Comparison of ENCODE assay signal across 21 cellular contexts in genomic region chr1:195584870-195585624, GRCh38.
DNase-seq lines count a peak whose midpoint lies in the region; ATAC-seq, FAIRE-seq and TF ChIP-seq lines count a peak whose summit lies in the region.
"Had no signal": no experiment of that assay in that cellular context is flagged by ENCODE, and none has a peak within 500 bp of the region (broad histone marks: within the 10 kb centered on the region; RNA-seq: fewer than 3 reads in every experiment).

No MANE protein-coding gene starts in this region.

- no peaks in the 10 kb centered on the region for H3K9me3 ChIP-seq in small intestine (ENCODE audit: control insufficient read depth, low read depth)
- H3K9me3 ChIP-seq: tibial artery had no signal

- POLR2A ChIA-PET in WTC11 (lab: Charles Lee) = no interaction called here

- H3K27me3 ChIP-seq in small intestine (ENCODE audit: control insufficient read depth in 2 of 2, insufficient read depth in 2 of 2, low read length in 2 of 2) = no peaks in the 10 kb centered on the region
- H3K27me3 ChIP-seq: MG63, tibial artery had no signal

- TF ChIP-seq CTCF in HFFc6 (IDR thresholded peaks at IDR 0.05) = peak; percentile 19; the same call in 1 of the 2 replicates
- no peak for TF ChIP-seq CTCF in WTC11 (IDR thresholded peaks at IDR 0.05)

- peak; percentile 18 for DNase-seq in Caki2 (ENCODE audit: low read depth)
- DNase-seq in HFFc6 = no peak
- DNase-seq in WTC11 (ENCODE audit: low spot score) = peak; percentile 29
- peak; percentile 60 for DNase-seq in islet precursor cell
- DNase-seq in AG08396 (ENCODE audit: low spot score) = no peak
- DNase-seq in HCEC 1CT = no peak
- no peak for DNase-seq in small intestine
- DNase-seq in dedifferentiated amniotic fluid mesenchymal stem cell (ENCODE audit: extremely low spot score) = no peak
- DNase-seq: activated CD8-positive, alpha-beta T cell treated with anti-CD3 and anti-CD28 coated beads for 36 hours; activated naive CD4-positive, alpha-beta T cell treated with anti-CD3 and anti-CD28 coated beads, Interleukin-2, amount 50 U/mL, for 16 hours; activated T-cell treated with anti-CD3 and anti-CD28 coated beads, Interleukin-2, amount 50 U/mL, for 48 hours; DMS79 treated with DMSO at 0.1 percent for 48 hours; foreskin melanocyte; MG63; NCI-H146; NCI-H2227 treated with DMSO at 0.1 percent for 48 hours; retina; Right ventricle myocardium superior; tibial artery had no signal

- ATAC-seq in WTC11 = peak; percentile 96
- ATAC-seq: activated CD8-positive, alpha-beta T cell treated with anti-CD3 and anti-CD28 coated beads for 36 hours had no signal

- no peaks in the 10 kb centered on the region for H3K4me1 ChIP-seq in small intestine (ENCODE audit: control insufficient read depth in 2 of 2, insufficient read depth in 1 of 2, low read depth in 1 of 2, low read length in 1 of 2)
- H3K4me1 ChIP-seq: tibial artery had no signal

- H3K27me3 Mint-ChIP-seq in HFFc6 (ENCODE audit: insufficient read depth) = no peaks in the 10 kb centered on the region
- H3K27me3 Mint-ChIP-seq in WTC11 (ENCODE audit: low read depth) = no peaks in the 10 kb centered on the region
- H3K27me3 Mint-ChIP-seq: activated CD8-positive, alpha-beta T cell treated with anti-CD3 and anti-CD28 coated beads for 36 hours; CD4-positive, alpha-beta memory T cell had no signal

- H3K4me1 Mint-ChIP-seq in HFFc6 (ENCODE audit: low read depth) = peaks cover 28% of the 10 kb centered on the region
- H3K4me1 Mint-ChIP-seq in WTC11 = no peaks in the 10 kb centered on the region
- H3K4me1 Mint-ChIP-seq: CD4-positive, alpha-beta memory T cell had no signal

- H3K36me3 Mint-ChIP-seq in HFFc6 (ENCODE audit: low read depth) (peaks cover 56% of the 10 kb centered on the region), WTC11 (no peaks in the 10 kb centered on the region)
- H3K36me3 Mint-ChIP-seq: CD4-positive, alpha-beta memory T cell had no signal

- no peak overlapping the region for H3K27ac ChIP-seq in small intestine (ENCODE audit: low read depth in 1 of 2, low read length in 1 of 2)
- H3K27ac ChIP-seq: tibial artery had no signal

- no peak for FAIRE-seq in small intestine (lab: Jason Lieb, UNC)
- FAIRE-seq: endometrium had no signal

- 43 to 79% (median 57%) methylated on average over 2 of the region's 2 CpGs for WGBS in small intestine, 3 donors

- CTCF ChIA-PET in WTC11 (lab: Charles Lee) = no interaction called here

- no peaks in the 10 kb centered on the region for H3K36me3 ChIP-seq in small intestine (ENCODE audit: control insufficient read depth in 2 of 2, insufficient read depth in 2 of 2, low read length in 2 of 2)
- H3K36me3 ChIP-seq: MG63, tibial artery had no signal

- H3K27ac Mint-ChIP-seq in HFFc6 (peak overlapping the region; percentile 32), WTC11 (no peak overlapping the region)
- H3K27ac Mint-ChIP-seq: activated CD8-positive, alpha-beta T cell treated with anti-CD3 and anti-CD28 coated beads for 36 hours; CD4-positive, alpha-beta memory T cell had no signal

- H3K4me3 Mint-ChIP-seq in HFFc6 = no peak overlapping the region
- H3K4me3 Mint-ChIP-seq in WTC11 = no peak overlapping the region
- H3K4me3 Mint-ChIP-seq: activated CD8-positive, alpha-beta T cell treated with anti-CD3 and anti-CD28 coated beads for 36 hours; CD4-positive, alpha-beta memory T cell had no signal

- in situ Hi-C loops in Caki2 (cut with HindIII; ENCODE audit: low pct_unique_long_range_greater_than_20kb, low sequenced_read_pairs) = no loop called here

- H3K4me3 ChIP-seq in small intestine (ENCODE audit: low read depth in 1 of 2, low read length in 2 of 2) = no peak overlapping the region
- H3K4me3 ChIP-seq: MG63, tibial artery had no signal

- peaks cover 21% of the 10 kb centered on the region for H3K9me3 Mint-ChIP-seq in HFFc6
- no peaks in the 10 kb centered on the region; the same call in 1 of the 2 replicates for H3K9me3 Mint-ChIP-seq in WTC11

TF ChIP-seq in WTC11, 78 proteins besides CTCF, POLR2A, EP300 and RAD21:
- TF ChIP-seq ESRRA (CRISPR knock-in tag; IDR thresholded peaks at IDR 0.05; ENCODE audit: borderline replicate concordance) (no peak), ZBTB21 (CRISPR knock-in tag; IDR thresholded peaks at IDR 0.05; ENCODE audit: borderline replicate concordance) (no peak), E2F5 (CRISPR knock-in tag; IDR thresholded peaks at IDR 0.05) (no peak), CREM (CRISPR knock-in tag; IDR thresholded peaks at IDR 0.05) (no peak), ATF1 (CRISPR knock-in tag; IDR thresholded peaks at IDR 0.05) (no peak), SOX15 (CRISPR knock-in tag; IDR thresholded peaks at IDR 0.05) (no peak), ATF3 (CRISPR knock-in tag; conservative IDR thresholded peaks at IDR 0.05) (no peak), ERG (CRISPR knock-in tag; IDR thresholded peaks at IDR 0.05) (no peak), ZNF532 (CRISPR knock-in tag; IDR thresholded peaks at IDR 0.05; ENCODE audit: borderline replicate concordance) (no peak)

Comparison
In these comparisons a context has a peak if more than half of its experiments do, and no peak if none do; other contexts are left out.
1. DNase-seq: peak in Caki2 (single experiment), WTC11 (single experiment) and islet precursor cell (single experiment); none in HFFc6 (single experiment), AG08396 (single experiment), HCEC 1CT (single experiment), small intestine (single experiment) and dedifferentiated amniotic fluid mesenchymal stem cell (single experiment).